22 cellular contexts compared by ENCODE assay signal in genomic region chr22:26054846-26055245, GRCh38.
"Had no signal": no experiment of that assay in that cellular context is flagged by ENCODE, and none has a peak within 500 bp of the region (broad histone marks: within the 10 kb centered on the region; RNA-seq: fewer than 3 reads in every experiment).

No MANE protein-coding gene starts in this region.

- H3K4me3 ChIP-seq: adrenal gland, hepatocyte, mucosa of descending colon, psoas muscle, thyroid gland had no signal

- H3K79me2 ChIP-seq: hepatocyte had no signal

- H3K4me1 ChIP-seq: adrenal gland, psoas muscle, thyroid gland had no signal

- H3K36me3 Mint-ChIP-seq: activated CD4-positive, alpha-beta memory T cell treated with anti-CD3 and anti-CD28 coated beads for 36 hours; activated naive CD4-positive, alpha-beta T cell treated with anti-CD3 and anti-CD28 coated beads, Interleukin-2, amount 50 U/mL, for 72 hours; naive B cell; WTC11 had no signal

- H3K4me3 Mint-ChIP-seq: activated CD4-positive, alpha-beta memory T cell treated with anti-CD3 and anti-CD28 coated beads for 36 hours; activated T-helper 1 cell treated with anti-CD3 and anti-CD28 coated beads, Interleukin-12 subunit alpha, Interleukin-12 subunit beta, Interleukin-2, Interleukin-4 antibody, amounts not matched to agents 30 ng/mL and 10 ng/mL and 1 ng/mL, durations not matched to agents 14 hours and 24 hours and 36 hours; dendritic cell treated with granulocyte-macrophage colony-stimulating factor and Interleukin-4, amounts not matched to agents 40 ng/mL and 50 ng/mL, for 4 days; effector memory CD8-positive, alpha-beta T cell; naive B cell; neural crest cell; WTC11 had no signal

- H3K9me3 ChIP-seq: adrenal gland, mucosa of descending colon, psoas muscle, thyroid gland had no signal

- H3K27ac ChIP-seq: adrenal gland, hepatocyte, psoas muscle, thyroid gland had no signal

- ATAC-seq: activated naive CD4-positive, alpha-beta T cell treated with anti-CD3 and anti-CD28 coated beads, Interleukin-2, amount 50 U/mL, for 72 hours; effector memory CD8-positive, alpha-beta T cell; left cardiac atrium; mucosa of descending colon; psoas muscle; right cardiac atrium had no signal

- H3K4me2 ChIP-seq: hepatocyte had no signal

- H3K27ac Mint-ChIP-seq: activated CD4-positive, alpha-beta memory T cell treated with anti-CD3 and anti-CD28 coated beads for 36 hours; activated naive CD4-positive, alpha-beta T cell treated with anti-CD3 and anti-CD28 coated beads, Interleukin-2, amount 50 U/mL, for 72 hours; activated T-helper 1 cell treated with anti-CD3 and anti-CD28 coated beads, Interleukin-12 subunit alpha, Interleukin-12 subunit beta, Interleukin-2, Interleukin-4 antibody, amounts not matched to agents 30 ng/mL and 10 ng/mL and 1 ng/mL, durations not matched to agents 14 hours and 24 hours and 36 hours; dendritic cell treated with granulocyte-macrophage colony-stimulating factor and Interleukin-4, amounts not matched to agents 40 ng/mL and 50 ng/mL, for 4 days; effector memory CD8-positive, alpha-beta T cell; naive B cell; WTC11 had no signal

- H2AFZ ChIP-seq: hepatocyte had no signal

- H3K36me3 ChIP-seq: adrenal gland, thyroid gland had no signal

- H3K9me3 Mint-ChIP-seq: activated CD4-positive, alpha-beta memory T cell treated with anti-CD3 and anti-CD28 coated beads for 36 hours; activated T-helper 1 cell treated with anti-CD3 and anti-CD28 coated beads, Interleukin-12 subunit alpha, Interleukin-12 subunit beta, Interleukin-2, Interleukin-4 antibody, amounts not matched to agents 30 ng/mL and 10 ng/mL and 1 ng/mL, durations not matched to agents 14 hours and 24 hours and 36 hours; dendritic cell treated with granulocyte-macrophage colony-stimulating factor and Interleukin-4, amounts not matched to agents 40 ng/mL and 50 ng/mL, for 4 days; effector memory CD8-positive, alpha-beta T cell; neural crest cell had no signal

- H3K27me3 ChIP-seq: thyroid gland had no signal

- DNase-seq: activated CD4-positive, alpha-beta memory T cell treated with anti-CD3 and anti-CD28 coated beads for 36 hours; activated CD4-positive, alpha-beta T cell treated with anti-CD3 and anti-CD28 coated beads for 4 hours; activated gamma-delta T cell treated with Interleukin-2 at 50 U/mL for 16 hours; activated T-cell treated with anti-CD3 and anti-CD28 coated beads for 4 hours; adrenal gland; effector memory CD8-positive, alpha-beta T cell; foreskin fibroblast; left cardiac atrium; mesenchymal stem cell; mucosa of descending colon; naive B cell; psoas muscle; right cardiac atrium; stimulated activated CD4-positive, alpha-beta T cell treated with anti-CD3 and anti-CD28 coated beads, Interleukin-2, amount 100 ng/mL, for 24 hours; stimulated activated naive CD4-positive, alpha-beta T cell treated with Interleukin-2 at 50 U/mL for 16 hours; thyroid gland had no signal

- H3K4me1 Mint-ChIP-seq: naive B cell had no signal
